8 cellular contexts compared by ENCODE assay signal in genomic region chr5:16736158-16736994, GRCh38.
DNase-seq lines count a peak whose midpoint lies in the region; ATAC-seq and TF ChIP-seq lines count a peak whose summit lies in the region.

No MANE protein-coding gene starts in this region.

- H3K36me3 ChIP-seq in cardiac muscle cell (no peaks in the 10 kb centered on the region), left ventricle myocardium inferior (no peaks in the 10 kb centered on the region), hepatocyte (replicated peaks; ENCODE audit: insufficient read depth, low read depth) (no peaks in the 10 kb centered on the region), BE2C (no peaks in the 10 kb centered on the region)

- H3K4me3 ChIP-seq in cardiac muscle cell = no peak overlapping the region
- no peak overlapping the region for H3K4me3 ChIP-seq in left ventricle myocardium inferior
- H3K4me3 ChIP-seq in hepatocyte = peak overlapping the region; percentile 42
- H3K4me3 ChIP-seq in BE2C (ENCODE audit: low read depth, low read length) = no peak overlapping the region

- no peak for ATAC-seq in activated naive CD4-positive, alpha-beta T cell treated with anti-CD3 and anti-CD28 coated beads, Interleukin-2, amount 50 U/mL, for 72 hours

- H3K27ac Mint-ChIP-seq in activated naive CD4-positive, alpha-beta T cell treated with anti-CD3 and anti-CD28 coated beads, Interleukin-2, amount 50 U/mL, for 72 hours = no peak overlapping the region

- H3K9me3 ChIP-seq in cardiac muscle cell (ENCODE audit: low read depth) (no peaks in the 10 kb centered on the region), left ventricle myocardium inferior (replicated peaks) (no peaks in the 10 kb centered on the region), hepatocyte (ENCODE audit: low read depth) (no peaks in the 10 kb centered on the region), BE2C (no peaks in the 10 kb centered on the region)

- H3K9me2 ChIP-seq in hepatocyte (replicated peaks; ENCODE audit: insufficient read depth) = no peaks in the 10 kb centered on the region

- H4K20me1 ChIP-seq in hepatocyte (ENCODE audit: insufficient read depth, poor library complexity, severe bottlenecking) = no peaks in the 10 kb centered on the region

- intact Hi-C loops in left ventricle myocardium inferior (cut with micrococcal nuclease) = no loop called here

- peak overlapping the region; percentile 40 for H2AFZ ChIP-seq in hepatocyte

- 29% methylated on average over 14 of the region's 14 CpGs for WGBS in hepatocyte (ENCODE audit: low lambda C conversion rate, missing lambda C conversion rate)

- no peaks in the 10 kb centered on the region for H3K27me3 ChIP-seq in cardiac muscle cell
- peaks cover 14% of the 10 kb centered on the region for H3K27me3 ChIP-seq in left ventricle myocardium inferior (ENCODE audit: low read depth)
- H3K27me3 ChIP-seq in hepatocyte = no peaks in the 10 kb centered on the region
- H3K27me3 ChIP-seq in BE2C = peaks cover 16% of the 10 kb centered on the region

- H3K27ac ChIP-seq in cardiac muscle cell (no peak overlapping the region), left ventricle myocardium inferior (replicated peaks) (no peak overlapping the region), VCaP (peak overlapping the region; percentile 87), hepatocyte (peak overlapping the region; percentile 96), temporal lobe (ENCODE audit: low read depth, low read length) (peak overlapping the region; percentile 69)

- DNase-seq in cardiac muscle cell (ENCODE audit: low read depth in 1 of 2, low spot score in 1 of 2) = peak; percentile 10 to 93
- no peak for DNase-seq in left ventricle myocardium inferior
- peak; percentile 72 for DNase-seq in hepatocyte (ENCODE audit: low spot score)
- no peak for DNase-seq in BE2C
- no peak for DNase-seq in hippocampal formation (lab: John Stamatoyannopoulos, UW)
- no peak for DNase-seq in activated naive CD4-positive, alpha-beta T cell treated with anti-CD3 and anti-CD28 coated beads, Interleukin-2, amount 50 U/mL, for 72 hours (ENCODE audit: low spot score in 2 of 2)

- H3K36me3 Mint-ChIP-seq in activated naive CD4-positive, alpha-beta T cell treated with anti-CD3 and anti-CD28 coated beads, Interleukin-2, amount 50 U/mL, for 72 hours = no peaks in the 10 kb centered on the region

- H3K79me2 ChIP-seq in hepatocyte = peaks cover 34% of the 10 kb centered on the region

- H3K4me1 ChIP-seq in cardiac muscle cell (ENCODE audit: low read depth) (peaks cover 18% of the 10 kb centered on the region), left ventricle myocardium inferior (peaks cover 21% of the 10 kb centered on the region), hepatocyte (ENCODE audit: insufficient read depth) (peaks cover 23% of the 10 kb centered on the region), BE2C (no peaks in the 10 kb centered on the region)

- peak overlapping the region; percentile 78 for H3K4me2 ChIP-seq in hepatocyte

- no peaks in the 10 kb centered on the region for H3K9me3 Mint-ChIP-seq in activated naive CD4-positive, alpha-beta T cell treated with anti-CD3 and anti-CD28 coated beads, Interleukin-2, amount 50 U/mL, for 72 hours

- no peak for TF ChIP-seq CTCF in cardiac muscle cell (IDR thresholded peaks at IDR 0.05; ENCODE audit: low read depth, low read length)
- no peak for TF ChIP-seq CTCF in left ventricle myocardium inferior (IDR thresholded peaks at IDR 0.05; ENCODE audit: borderline replicate concordance)
- no peak for TF ChIP-seq CTCF in VCaP (conservative IDR thresholded peaks at IDR 0.05)
- TF ChIP-seq CTCF in hepatocyte (IDR thresholded peaks at IDR 0.05; ENCODE audit: poor library complexity) = no peak
- no peak for TF ChIP-seq CTCF in BE2C (IDR thresholded peaks at IDR 0.05; ENCODE audit: low read depth, low read length)

Comparison
In these comparisons a context has a peak if more than half of its experiments do, and no peak if none do; other contexts are left out.
1. DNase-seq: peak in cardiac muscle cell (2 of 2) and hepatocyte (single experiment); none in left ventricle myocardium inferior (single experiment), BE2C (single experiment), hippocampal formation (0 of 2) and activated naive CD4-positive, alpha-beta T cell treated with anti-CD3 and anti-CD28 coated beads, Interleukin-2, amount 50 U/mL, for 72 hours (0 of 2).
2. H3K27ac ChIP-seq: peak in VCaP (single experiment), hepatocyte (single experiment) and temporal lobe (single experiment); none in cardiac muscle cell (single experiment) and left ventricle myocardium inferior (single experiment).